ENCODE assay signal across 25 cellular contexts in genomic region chr6:18464176-18464575, GRCh38.
A peak's percentile ranks its signal among the peaks of the same experiment; 100 is the strongest.
DNase-seq lines count a peak whose midpoint lies in the region; ATAC-seq, FAIRE-seq and TF ChIP-seq lines count a peak whose summit lies in the region.
"Had no signal": no experiment of that assay in that cellular context is flagged by ENCODE, and none has a peak within 500 bp of the region (broad histone marks: within the 10 kb centered on the region; RNA-seq: fewer than 3 reads in every experiment).

No MANE protein-coding gene starts in this region.

- WGBS in liver = 63% methylated on average over 2 of the region's 2 CpGs
- WGBS in HepG2 (ENCODE audit: low lambda C conversion rate) = 96% methylated on average over 2 of the region's 2 CpGs

- TF ChIP-seq CTCF in liver (IDR thresholded peaks at IDR 0.05; ENCODE audit: low read depth, low read length, missing input control) = no peak
- no peak for TF ChIP-seq CTCF in HepG2 (CRISPR knock-in tag; IDR thresholded peaks at IDR 0.05)
- no peak for TF ChIP-seq CTCF in gastrocnemius medialis (IDR thresholded peaks at IDR 0.05 in 4 of 5, conservative IDR thresholded peaks at IDR 0.05 in 1 of 5)

- TF ChIP-seq POLR2A in HepG2 (IDR thresholded peaks at IDR 0.05; ENCODE audit: insufficient read depth in 1 of 2, low read depth in 2 of 2, low read length in 2 of 2) (no peak), gastrocnemius medialis (IDR thresholded peaks at IDR 0.05) (no peak)

- H3K27me3 ChIP-seq in liver (ENCODE audit: control insufficient read depth in 4 of 4, insufficient read depth in 4 of 4, low read length in 3 of 4) (no peaks in the 10 kb centered on the region), HepG2 (ENCODE audit: control insufficient read depth in 1 of 2, insufficient read depth in 2 of 2, low read length in 2 of 2) (no peaks in the 10 kb centered on the region), gastrocnemius medialis (no peaks in the 10 kb centered on the region)

- TF ChIP-seq RAD21 in liver (IDR thresholded peaks at IDR 0.05) (no peak), HepG2 (CRISPR knock-in tag; IDR thresholded peaks at IDR 0.05) (no peak)

- H3K27ac ChIP-seq in liver (ENCODE audit: low read depth in 1 of 2, low read length in 2 of 2) (no peak overlapping the region), HepG2 (ENCODE audit: extremely low read length, insufficient read depth, low read length) (no peak overlapping the region), gastrocnemius medialis (peak overlapping the region; percentile 79 to 88 (median 80))
- H3K27ac ChIP-seq: GM23248, HL-60, PC-9 had no signal

- ATAC-seq in HepG2 = no peak
- ATAC-seq in left lobe of liver = peak; percentile 47
- no peak for ATAC-seq in gastrocnemius medialis
- no peak for ATAC-seq in effector memory CD8-positive, alpha-beta T cell (replicated peaks)

- H3K9ac ChIP-seq in liver (ENCODE audit: low read depth in 1 of 2, low read length in 2 of 2) (no peak overlapping the region), HepG2 (ENCODE audit: insufficient read depth, low read depth, low read length) (no peak overlapping the region)
- H3K9ac ChIP-seq: GM23248, SK-N-SH had no signal

- H2AFZ ChIP-seq in HepG2 (ENCODE audit: low read length) = no peak overlapping the region
- H2AFZ ChIP-seq: GM23248, PC-9 had no signal

- no peak overlapping the region for H3K4me3 Mint-ChIP-seq in effector memory CD8-positive, alpha-beta T cell
- H3K4me3 Mint-ChIP-seq: CD4-positive, alpha-beta T cell; H9; HFFc6 had no signal

- H3K36me3 Mint-ChIP-seq in effector memory CD8-positive, alpha-beta T cell (ENCODE audit: insufficient read depth) = peaks cover 11% of the 10 kb centered on the region

- H3K27me3 Mint-ChIP-seq in effector memory CD8-positive, alpha-beta T cell = no peaks in the 10 kb centered on the region
- H3K27me3 Mint-ChIP-seq: CD4-positive, alpha-beta T cell had no signal

- in situ Hi-C loops in HepG2 (cut with HindIII; ENCODE audit: extremely low pct_ligation_motif_present, low pct_unique_long_range_greater_than_20kb) = no loop called here
- in situ Hi-C loops in gastrocnemius medialis (cut with MboI; ENCODE audit: low sequenced_read_pairs in 4 of 4) = loop anchor here in 1 of 4 donors (25.0 kb wide), 1 partner anchor 127 kb away; no protein-coding TSS in a partner anchor

- H3K4me1 ChIP-seq in liver (ENCODE audit: control insufficient read depth in 4 of 4, insufficient read depth in 4 of 4, low read length in 3 of 4) (peaks cover 7 to 55% (median 34%) of the 10 kb centered on the region in 4 donors), HepG2 (ENCODE audit: insufficient read depth, low read length) (peaks cover 33% of the 10 kb centered on the region), gastrocnemius medialis (peaks cover 59 to 71% of the 10 kb centered on the region in 2 donors)

- no TSS peak for BruUV-seq in HepG2 (replicated peaks; lab: Mats Ljungman, UMichigan)

- intact Hi-C loops in HepG2 (cut with micrococcal nuclease; ENCODE audit: unreplicated experiment) = no loop called here
- intact Hi-C loops in gastrocnemius medialis (cut with DNase I; ENCODE audit: low total_unique reads) = no loop called here

- no peaks in the 10 kb centered on the region for H3K79me2 ChIP-seq in HepG2 (ENCODE audit: insufficient read depth, low read length)

- H3K9me3 ChIP-seq in liver (ENCODE audit: control insufficient read depth in 4 of 4, low read length in 3 of 4) (no peaks in the 10 kb centered on the region), HepG2 (ENCODE audit: low read length) (no peaks in the 10 kb centered on the region), gastrocnemius medialis (no peaks in the 10 kb centered on the region)
- H3K9me3 ChIP-seq: Caco-2, SK-N-SH had no signal

- no peak for FAIRE-seq in HepG2 (lab: Jason Lieb, UNC)
- FAIRE-seq: GM12891 had no signal

- POLR2A ChIA-PET in HepG2 (lab: Yijun Ruan, JAX) = no interaction called here

- H3K4me2 ChIP-seq in HepG2 (ENCODE audit: low read depth, low read length) = no peak overlapping the region
- H3K4me2 ChIP-seq: PC-9, SK-N-SH had no signal

- no peaks in the 10 kb centered on the region for H4K20me1 ChIP-seq in HepG2 (ENCODE audit: insufficient read depth, low read length)

- H3K36me3 ChIP-seq in liver (ENCODE audit: control insufficient read depth in 4 of 4, insufficient read depth in 3 of 4, low read depth in 1 of 4, low read length in 3 of 4) = peaks cover 1 to 35% (median 18%) of the 10 kb centered on the region in 4 donors
- peaks cover 2 to 18% of the 10 kb centered on the region in 2 experiments; a peak in 3 of 5 replicates for H3K36me3 ChIP-seq in HepG2 (replicated peaks in 1 of 2; ENCODE audit: control insufficient read depth in 1 of 2, insufficient read depth in 2 of 2, low read length in 2 of 2)
- H3K36me3 ChIP-seq in gastrocnemius medialis = peaks cover 0 to 24% of the 10 kb centered on the region in 2 donors

- CTCF ChIA-PET in HepG2 (lab: Yijun Ruan, JAX; ENCODE audit: low intra/inter-chr PET ratio, low total read pairs) = no interaction called here

- H3K27ac Mint-ChIP-seq in effector memory CD8-positive, alpha-beta T cell = no peak overlapping the region
- H3K27ac Mint-ChIP-seq: CD4-positive, alpha-beta T cell; H9; HFFc6 had no signal

- H3K4me1 Mint-ChIP-seq in effector memory CD8-positive, alpha-beta T cell (ENCODE audit: low read depth in 2 of 2) = no peaks in the 10 kb centered on the region

- TF ChIP-seq EP300 in HepG2 (IDR thresholded peaks at IDR 0.05; ENCODE audit: low read depth in 2 of 2, low read length in 2 of 2) = no peak
- no peak for TF ChIP-seq EP300 in HepG2 (CRISPR knock-in tag; IDR thresholded peaks at IDR 0.05; ENCODE audit: borderline replicate concordance)

- H3K4me3 ChIP-seq in liver (ENCODE audit: low read depth in 1 of 3, low read length in 3 of 3) (no peak overlapping the region), HepG2 (replicated peaks in 1 of 3; ENCODE audit: insufficient read depth in 1 of 3, low read depth in 2 of 3, low read length in 3 of 3) (no peak overlapping the region), gastrocnemius medialis (no peak overlapping the region)
- H3K4me3 ChIP-seq: GM23248, PC-9 had no signal

- no peaks in the 10 kb centered on the region for H3K9me3 Mint-ChIP-seq in effector memory CD8-positive, alpha-beta T cell
- H3K9me3 Mint-ChIP-seq: CD4-positive, alpha-beta T cell had no signal

- no peak for DNase-seq in HepG2 (ENCODE audit: low spot score)
- DNase-seq in NCI-H446 treated with DMSO at 0.1 percent for 48 hours (lab: John Stamatoyannopoulos, UW) = peak; percentile 79
- DNase-seq in left lobe of liver (ENCODE audit: low spot score) = no peak
- no peak for DNase-seq in gastrocnemius medialis
- no peak for DNase-seq in stimulated activated CD8-positive, alpha-beta memory T cell treated with anti-CD3 and anti-CD28 coated beads, Interleukin-4, amount 100 ng/mL, for 48 hours
- DNase-seq in effector memory CD8-positive, alpha-beta T cell = no peak
- no peak for DNase-seq in cerebellar cortex (ENCODE audit: low spot score)
- DNase-seq: Caco-2; CD4-positive, alpha-beta T cell; DMS153; GM23248; H9; HFFc6; KG1; NCI-H1436; NCI-H187 treated with DMSO at 0.1 percent for 48 hours; NCI-H226; NCI-H526 treated with DMSO at 0.1 percent for 48 hours; PC-9; RPMI8226; SHP77 treated with DMSO at 0.1 percent for 48 hours; SK-N-SH had no signal

TF ChIP-seq in liver, 16 proteins besides CTCF, POLR2A, EP300 and RAD21:
- TF ChIP-seq YY1 (IDR thresholded peaks at IDR 0.05) (no peak), HNF4A (conservative IDR thresholded peaks at IDR 0.05) (peak; percentile 10 to 21), EGR1 (IDR thresholded peaks at IDR 0.05; ENCODE audit: low read depth in 2 of 2) (no peak)

TF ChIP-seq in HepG2, 621 proteins besides CTCF, POLR2A, EP300 and RAD21 (continues in another document):
- no peak for TF ChIP-seq NR2F1 (CRISPR knock-in tag; IDR thresholded peaks at IDR 0.05)
- TF ChIP-seq HOXA3 (CRISPR knock-in tag; IDR thresholded peaks at IDR 0.05) = no peak
- TF ChIP-seq SYNCRIP (IDR thresholded peaks at IDR 0.05; ENCODE audit: insufficient read depth, low read depth, low read length) = no peak
- no peak for TF ChIP-seq RXRB (CRISPR knock-in tag; IDR thresholded peaks at IDR 0.05; ENCODE audit: borderline replicate concordance)
- no peak for TF ChIP-seq ZFX (CRISPR knock-in tag; IDR thresholded peaks at IDR 0.05; ENCODE audit: low read depth)
- TF ChIP-seq THAP8 (CRISPR knock-in tag; IDR thresholded peaks at IDR 0.05; ENCODE audit: borderline replicate concordance) = no peak
- TF ChIP-seq HCFC1 (IDR thresholded peaks at IDR 0.05; ENCODE audit: low read depth, low read length) = no peak
- no peak for TF ChIP-seq ZNF451 (CRISPR knock-in tag; IDR thresholded peaks at IDR 0.05)
- TF ChIP-seq KDM6A (CRISPR knock-in tag; IDR thresholded peaks at IDR 0.05; ENCODE audit: low read depth) = no peak
- TF ChIP-seq KDM5B (CRISPR knock-in tag; IDR thresholded peaks at IDR 0.05; ENCODE audit: borderline replicate concordance) = no peak
- TF ChIP-seq SMYD3 (CRISPR knock-in tag; IDR thresholded peaks at IDR 0.05) = no peak
- TF ChIP-seq NR1H2 (CRISPR knock-in tag; IDR thresholded peaks at IDR 0.05; ENCODE audit: borderline replicate concordance, low read depth) = no peak
- no peak for TF ChIP-seq KDM3A (CRISPR knock-in tag; IDR thresholded peaks at IDR 0.05; ENCODE audit: low read depth)
- TF ChIP-seq ATF4 (CRISPR knock-in tag; IDR thresholded peaks at IDR 0.05) = no peak

Comparison
In these comparisons a context has a peak if more than half of its experiments do, and no peak if none do; other contexts are left out.
1. H3K27ac ChIP-seq: peak in gastrocnemius medialis (4 of 4); none in liver (0 of 2) and HepG2 (single experiment).